ENCODE assay signal across 8 cellular contexts in the genomic region with DNA sequence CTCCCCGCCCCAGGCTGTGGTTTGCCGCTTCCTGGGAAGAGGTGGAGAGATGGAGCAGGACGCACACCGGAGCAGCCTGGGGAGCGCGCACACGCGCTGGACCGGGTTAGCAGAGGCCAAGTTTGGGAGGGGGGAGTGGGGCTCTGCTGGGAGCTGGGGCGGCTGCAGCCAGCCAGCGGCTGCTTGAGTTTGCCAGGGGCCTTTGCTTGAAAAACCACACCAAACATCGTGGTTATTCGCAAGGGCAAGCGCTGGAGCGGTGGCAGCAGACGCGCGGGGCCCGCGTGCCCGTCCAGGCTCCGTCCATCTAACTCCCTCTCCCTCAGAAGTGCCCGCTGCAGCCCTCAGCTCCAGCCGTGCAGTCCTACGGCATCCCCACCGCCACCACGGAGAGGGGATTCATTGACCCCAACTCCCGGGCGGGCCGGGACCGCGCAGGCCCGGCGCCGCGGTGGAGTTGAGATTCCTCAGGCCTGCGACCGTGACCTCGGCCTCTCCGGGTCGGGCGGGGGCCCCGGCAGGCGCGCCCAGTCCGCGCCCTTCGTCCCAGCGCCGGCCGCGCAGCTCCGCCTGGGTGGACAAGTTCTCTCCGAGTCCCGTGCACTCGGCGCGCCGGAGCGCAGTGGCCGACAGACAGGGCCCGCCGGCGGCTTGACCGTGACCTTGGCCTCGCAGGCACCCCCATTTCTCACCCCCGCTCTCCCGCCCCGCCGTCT. TPM values are rescaled to one million over a fixed set of nuclear protein-coding genes. Genes with fewer than 3 reads are reported as not detected.
DNase-seq lines count a peak whose midpoint lies in the region; ATAC-seq and TF ChIP-seq lines count a peak whose summit lies in the region.

No MANE protein-coding gene starts in this region.

- intact Hi-C loops in sciatic nerve (cut with DNase I) = no loop called here

- DNase-seq in astrocyte of the hippocampus (ENCODE audit: low read depth, low spot score) (peak; percentile 67), iPS DF 6.9 (ENCODE audit: low read depth, low spot score) (no peak), sciatic nerve (ENCODE audit: low spot score) (no peak), SW480 (ENCODE audit: low spot score) (no peak), NCI-H1930 (lab: John Stamatoyannopoulos, UW) (no peak), CD1c-positive myeloid dendritic cell (ENCODE audit: extremely low spot score) (no peak), COLO668 (lab: John Stamatoyannopoulos, UW; ENCODE audit: unreplicated experiment) (no peak)

- peaks cover 47% of the 10 kb centered on the region for H3K27me3 ChIP-seq in iPS DF 6.9 (ENCODE audit: control insufficient read depth, insufficient read depth, low read length)

- peak overlapping the region; percentile 48 for H3K4me3 ChIP-seq in GM12875 (ENCODE audit: low read depth, low read length)
- H3K4me3 ChIP-seq in iPS DF 6.9 (ENCODE audit: low read length) = peak overlapping the region; percentile 31; the same call in 1 of the 2 replicates

- peak; percentile 63 for ATAC-seq in sciatic nerve

- H3K4me1 ChIP-seq in iPS DF 6.9 (ENCODE audit: control insufficient read depth, insufficient read depth, low read length) = peaks cover 11% of the 10 kb centered on the region

- H3K36me3 ChIP-seq in iPS DF 6.9 (ENCODE audit: control insufficient read depth, insufficient read depth, low read length) = no peaks in the 10 kb centered on the region

- no CpG with 5 or more reads among the region's 70 CpGs for WGBS in iPS DF 6.9 (ENCODE audit: insufficient coverage, insufficient read length)

- H3K9me3 ChIP-seq in iPS DF 6.9 (ENCODE audit: control insufficient read depth, insufficient read depth, low read length) = no peaks in the 10 kb centered on the region

- TF ChIP-seq CTCF in GM12875 (IDR thresholded peaks at IDR 0.05; ENCODE audit: borderline replicate concordance, insufficient read depth, low read depth, low read length) = no peak

- no peak overlapping the region for H3K27ac ChIP-seq in iPS DF 6.9 (ENCODE audit: low read length)

RNA-seq across cellular contexts. Expression of a gene that starts 4.5 kb away (rescaled TPM):
- total RNA-seq in sciatic nerve = 31.6 TPM

RNA-seq across cellular contexts. Expression of a gene that starts 6.2 kb away (rescaled TPM):
- total RNA-seq in sciatic nerve = 25.4 TPM
